Comparison of ENCODE assay signal across 15 cellular contexts in genomic region chr6:106910999-106911949, GRCh38.
DNase-seq lines count a peak whose midpoint lies in the region; ATAC-seq lines count a peak whose summit lies in the region.
"Had no signal": no experiment of that assay in that cellular context is flagged by ENCODE, and none has a peak within 500 bp of the region (broad histone marks: within the 10 kb centered on the region; RNA-seq: fewer than 3 reads in every experiment).

No MANE protein-coding gene starts in this region.

- no peak overlapping the region for H3K27ac Mint-ChIP-seq in immature natural killer cell
- H3K27ac Mint-ChIP-seq in activated naive CD8-positive, alpha-beta T cell treated with anti-CD3 and anti-CD28 coated beads, Interleukin-2, amount 50 U/mL, for 24 hours: no peak overlapping the region
- H3K27ac Mint-ChIP-seq: activated naive CD8-positive, alpha-beta T cell; CD8-positive, alpha-beta T cell; T-helper 2 cell treated with Interferon-gamma antibody and Interleukin-4, amounts not matched to agents 5 μg/mL and 100 μg/mL, for 36 hours had no signal

- DNase-seq in AML-193 (lab: John Stamatoyannopoulos, UW) (peak; percentile 7 to 10), DMS53 (lab: John Stamatoyannopoulos, UW) (peak; percentile 62), NCI-H774 (lab: John Stamatoyannopoulos, UW) (peak; percentile 52), immature natural killer cell (no peak), KG1 (lab: John Stamatoyannopoulos, UW) (no peak)
- DNase-seq in activated naive CD8-positive, alpha-beta T cell treated with anti-CD3 and anti-CD28 coated beads, Interleukin-2, amount 50 U/mL, for 24 hours: no peak
- DNase-seq: CD8-positive, alpha-beta T cell; GOT3; naive thymus-derived CD8-positive, alpha-beta T cell; NCI-H1048 had no signal

- no peaks in the 10 kb centered on the region for H3K36me3 ChIP-seq in esophagus (ENCODE audit: control insufficient read depth in 2 of 2, insufficient read depth in 2 of 2, low read length in 1 of 2)

- no peak overlapping the region for H3K4me3 ChIP-seq in esophagus (ENCODE audit: low read depth in 1 of 2, low read length in 2 of 2)

- H3K4me3 Mint-ChIP-seq in immature natural killer cell: no peak overlapping the region
- no peak overlapping the region for H3K4me3 Mint-ChIP-seq in activated naive CD8-positive, alpha-beta T cell treated with anti-CD3 and anti-CD28 coated beads, Interleukin-2, amount 50 U/mL, for 24 hours
- H3K4me3 Mint-ChIP-seq: activated naive CD8-positive, alpha-beta T cell; CD8-positive, alpha-beta T cell; naive thymus-derived CD8-positive, alpha-beta T cell; T-helper 2 cell treated with Interferon-gamma antibody and Interleukin-4, amounts not matched to agents 5 μg/mL and 100 μg/mL, for 36 hours had no signal

- peaks cover 0 to 4% (median 0%) of the 10 kb centered on the region in 6 donors for H3K9me3 Mint-ChIP-seq in immature natural killer cell
- no peaks in the 10 kb centered on the region for H3K9me3 Mint-ChIP-seq in activated naive CD8-positive, alpha-beta T cell treated with anti-CD3 and anti-CD28 coated beads, Interleukin-2, amount 50 U/mL, for 24 hours
- H3K9me3 Mint-ChIP-seq: CD8-positive, alpha-beta T cell; T-helper 2 cell treated with Interferon-gamma antibody and Interleukin-4, amounts not matched to agents 5 μg/mL and 100 μg/mL, for 36 hours had no signal

- peaks cover 2 to 5% (median 2%) of the 10 kb centered on the region in 3 donors for H3K27me3 Mint-ChIP-seq in immature natural killer cell (ENCODE audit: low read depth in 3 of 3)
- H3K27me3 Mint-ChIP-seq in activated naive CD8-positive, alpha-beta T cell treated with anti-CD3 and anti-CD28 coated beads, Interleukin-2, amount 50 U/mL, for 24 hours: no peaks in the 10 kb centered on the region
- H3K27me3 Mint-ChIP-seq: activated naive CD8-positive, alpha-beta T cell had no signal

- H3K4me1 ChIP-seq in esophagus (ENCODE audit: control insufficient read depth in 2 of 2, insufficient read depth in 2 of 2, low read length in 1 of 2): peaks cover 0 to 8% of the 10 kb centered on the region in 2 donors

- H3K27me3 ChIP-seq in esophagus (ENCODE audit: control insufficient read depth in 1 of 2, insufficient read depth in 2 of 2, low read length in 2 of 2): no peaks in the 10 kb centered on the region

- no peak for ATAC-seq in GM21528 (IDR thresholded peaks at IDR 0.05; ENCODE audit: low FRiP score, unreplicated experiment)
- no peak for ATAC-seq in activated naive CD8-positive, alpha-beta T cell treated with anti-CD3 and anti-CD28 coated beads, Interleukin-2, amount 50 U/mL, for 24 hours
- ATAC-seq: CD8-positive, alpha-beta T cell; naive thymus-derived CD8-positive, alpha-beta T cell; sciatic nerve had no signal

- H3K27ac ChIP-seq in esophagus (ENCODE audit: low read depth in 2 of 2, low read length in 1 of 2): peak overlapping the region; percentile 78 to 90

- WGBS in esophagus, 2 donors: 45 to 49% methylated on average over 7 of the region's 7 CpGs

- H3K36me3 Mint-ChIP-seq in immature natural killer cell: no peaks in the 10 kb centered on the region
- no peaks in the 10 kb centered on the region for H3K36me3 Mint-ChIP-seq in activated naive CD8-positive, alpha-beta T cell treated with anti-CD3 and anti-CD28 coated beads, Interleukin-2, amount 50 U/mL, for 24 hours (ENCODE audit: low read depth)
- H3K36me3 Mint-ChIP-seq: activated naive CD8-positive, alpha-beta T cell; CD8-positive, alpha-beta T cell; naive thymus-derived CD8-positive, alpha-beta T cell had no signal

- H3K9me3 ChIP-seq in esophagus (ENCODE audit: control insufficient read depth in 2 of 2, insufficient read depth in 1 of 2, low read depth in 1 of 2, low read length in 1 of 2): no peaks in the 10 kb centered on the region

- H3K4me1 Mint-ChIP-seq in immature natural killer cell: no peaks in the 10 kb centered on the region
- no peaks in the 10 kb centered on the region for H3K4me1 Mint-ChIP-seq in activated naive CD8-positive, alpha-beta T cell treated with anti-CD3 and anti-CD28 coated beads, Interleukin-2, amount 50 U/mL, for 24 hours
- H3K4me1 Mint-ChIP-seq: naive thymus-derived CD8-positive, alpha-beta T cell had no signal

Comparison
In these comparisons a context has a peak if more than half of its experiments do, and no peak if none do; other contexts are left out.
1. DNase-seq: peak in AML-193 (2 of 2), DMS53 (single experiment) and NCI-H774 (single experiment); none in immature natural killer cell (0 of 3), KG1 (single experiment) and activated naive CD8-positive, alpha-beta T cell treated with anti-CD3 and anti-CD28 coated beads, Interleukin-2, amount 50 U/mL, for 24 hours (single experiment).